ENCODE assay signal across 2 cellular contexts in genomic region chr14:105455086-105455640, GRCh38.
TF ChIP-seq lines count a peak whose summit lies in the region.

No MANE protein-coding gene starts in this region.

TF ChIP-seq in HepG2, 621 proteins besides CTCF, POLR2A, EP300 and RAD21:
- TF ChIP-seq, protein P1, sequence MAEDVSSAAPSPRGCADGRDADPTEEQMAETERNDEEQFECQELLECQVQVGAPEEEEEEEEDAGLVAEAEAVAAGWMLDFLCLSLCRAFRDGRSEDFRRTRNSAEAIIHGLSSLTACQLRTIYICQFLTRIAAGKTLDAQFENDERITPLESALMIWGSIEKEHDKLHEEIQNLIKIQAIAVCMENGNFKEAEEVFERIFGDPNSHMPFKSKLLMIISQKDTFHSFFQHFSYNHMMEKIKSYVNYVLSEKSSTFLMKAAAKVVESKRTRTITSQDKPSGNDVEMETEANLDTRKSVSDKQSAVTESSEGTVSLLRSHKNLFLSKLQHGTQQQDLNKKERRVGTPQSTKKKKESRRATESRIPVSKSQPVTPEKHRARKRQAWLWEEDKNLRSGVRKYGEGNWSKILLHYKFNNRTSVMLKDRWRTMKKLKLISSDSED (CRISPR knock-in tag; IDR thresholded peaks at IDR 0.05): no peak
- peak; percentile 42 for TF ChIP-seq AGO2 (optimal IDR thresholded peaks at IDR 0.05; ENCODE audit: low read depth, low read length)
- no peak for TF ChIP-seq MNT (IDR thresholded peaks at IDR 0.05)
- no peak for TF ChIP-seq CHD2 (IDR thresholded peaks at IDR 0.05; ENCODE audit: low read depth, low read length)
TF ChIP-seq in HepG2: peak in this region for 1.

TF ChIP-seq in WTC11, 78 proteins besides CTCF, POLR2A, EP300 and RAD21:
- TF ChIP-seq ATF6 (CRISPR knock-in tag; IDR thresholded peaks at IDR 0.05) (no peak), ZNF416 (CRISPR knock-in tag; IDR thresholded peaks at IDR 0.05) (no peak), ZNF263 (CRISPR knock-in tag; IDR thresholded peaks at IDR 0.05; ENCODE audit: low read depth) (no peak), ERG (CRISPR knock-in tag; IDR thresholded peaks at IDR 0.05) (no peak), NFE2L1 (CRISPR knock-in tag; IDR thresholded peaks at IDR 0.05) (no peak), NFATC4 (CRISPR knock-in tag; IDR thresholded peaks at IDR 0.05) (no peak), GTF2I (CRISPR knock-in tag; conservative IDR thresholded peaks at IDR 0.05) (no peak), GRHL2 (CRISPR knock-in tag; IDR thresholded peaks at IDR 0.05; ENCODE audit: insufficient replicate concordance, severe bottlenecking) (no peak), ATF1 (CRISPR knock-in tag; IDR thresholded peaks at IDR 0.05) (no peak), ELF4 (CRISPR knock-in tag; IDR thresholded peaks at IDR 0.05; ENCODE audit: low read depth) (no peak), ARID4B (CRISPR knock-in tag; IDR thresholded peaks at IDR 0.05; ENCODE audit: borderline replicate concordance) (no peak), PRDM15 (CRISPR knock-in tag; IDR thresholded peaks at IDR 0.05) (no peak), FOXK1 (CRISPR knock-in tag; IDR thresholded peaks at IDR 0.05) (no peak), HMGA2 (CRISPR knock-in tag; IDR thresholded peaks at IDR 0.05) (no peak), IRF2 (CRISPR knock-in tag; IDR thresholded peaks at IDR 0.05; ENCODE audit: borderline replicate concordance, low read depth) (no peak), EMX1 (CRISPR knock-in tag; IDR thresholded peaks at IDR 0.05) (no peak)
- TF ChIP-seq, protein P2, sequence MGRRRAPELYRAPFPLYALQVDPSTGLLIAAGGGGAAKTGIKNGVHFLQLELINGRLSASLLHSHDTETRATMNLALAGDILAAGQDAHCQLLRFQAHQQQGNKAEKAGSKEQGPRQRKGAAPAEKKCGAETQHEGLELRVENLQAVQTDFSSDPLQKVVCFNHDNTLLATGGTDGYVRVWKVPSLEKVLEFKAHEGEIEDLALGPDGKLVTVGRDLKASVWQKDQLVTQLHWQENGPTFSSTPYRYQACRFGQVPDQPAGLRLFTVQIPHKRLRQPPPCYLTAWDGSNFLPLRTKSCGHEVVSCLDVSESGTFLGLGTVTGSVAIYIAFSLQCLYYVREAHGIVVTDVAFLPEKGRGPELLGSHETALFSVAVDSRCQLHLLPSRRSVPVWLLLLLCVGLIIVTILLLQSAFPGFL (CRISPR knock-in tag; IDR thresholded peaks at IDR 0.05; ENCODE audit: borderline replicate concordance): no peak
- TF ChIP-seq, protein P3, sequence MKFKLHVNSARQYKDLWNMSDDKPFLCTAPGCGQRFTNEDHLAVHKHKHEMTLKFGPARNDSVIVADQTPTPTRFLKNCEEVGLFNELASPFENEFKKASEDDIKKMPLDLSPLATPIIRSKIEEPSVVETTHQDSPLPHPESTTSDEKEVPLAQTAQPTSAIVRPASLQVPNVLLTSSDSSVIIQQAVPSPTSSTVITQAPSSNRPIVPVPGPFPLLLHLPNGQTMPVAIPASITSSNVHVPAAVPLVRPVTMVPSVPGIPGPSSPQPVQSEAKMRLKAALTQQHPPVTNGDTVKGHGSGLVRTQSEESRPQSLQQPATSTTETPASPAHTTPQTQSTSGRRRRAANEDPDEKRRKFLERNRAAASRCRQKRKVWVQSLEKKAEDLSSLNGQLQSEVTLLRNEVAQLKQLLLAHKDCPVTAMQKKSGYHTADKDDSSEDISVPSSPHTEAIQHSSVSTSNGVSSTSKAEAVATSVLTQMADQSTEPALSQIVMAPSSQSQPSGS (CRISPR knock-in tag; IDR thresholded peaks at IDR 0.05; ENCODE audit: borderline replicate concordance, low read depth): no peak
- TF ChIP-seq, protein P4, sequence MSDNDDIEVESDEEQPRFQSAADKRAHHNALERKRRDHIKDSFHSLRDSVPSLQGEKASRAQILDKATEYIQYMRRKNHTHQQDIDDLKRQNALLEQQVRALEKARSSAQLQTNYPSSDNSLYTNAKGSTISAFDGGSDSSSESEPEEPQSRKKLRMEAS (CRISPR knock-in tag; IDR thresholded peaks at IDR 0.05): no peak
- TF ChIP-seq, protein P5, sequence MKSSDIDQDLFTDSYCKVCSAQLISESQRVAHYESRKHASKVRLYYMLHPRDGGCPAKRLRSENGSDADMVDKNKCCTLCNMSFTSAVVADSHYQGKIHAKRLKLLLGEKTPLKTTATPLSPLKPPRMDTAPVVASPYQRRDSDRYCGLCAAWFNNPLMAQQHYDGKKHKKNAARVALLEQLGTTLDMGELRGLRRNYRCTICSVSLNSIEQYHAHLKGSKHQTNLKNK (CRISPR knock-in tag; IDR thresholded peaks at IDR 0.05): no peak
TF ChIP-seq in WTC11: peak in this region for 0.
